In genomic region chr11:112290462-112290894, GRCh38 we compare ENCODE assay signal across 8 cellular contexts. TPM values are rescaled to one million over a fixed set of nuclear protein-coding genes. Genes with fewer than 3 reads are reported as not detected.
DNase-seq lines count a peak whose midpoint lies in the region; ATAC-seq and TF ChIP-seq lines count a peak whose summit lies in the region.

No MANE protein-coding gene starts in this region.

- H3K79me2 ChIP-seq in mammary epithelial cell (ENCODE audit: insufficient read depth, low read length), result no peaks in the 10 kb centered on the region

- no peak overlapping the region for H2AK5ac ChIP-seq in mesenchymal stem cell (ENCODE audit: low read length, severe bottlenecking)

- DNase-seq in cardiac muscle cell (ENCODE audit: low read depth in 1 of 2, low spot score in 1 of 2), result peak in 1 of 2 donors; percentile 6
- DNase-seq in left cardiac atrium, result no peak
- DNase-seq in mammary epithelial cell, result no peak
- peak; percentile 16 for DNase-seq in mesenchymal stem cell
- DNase-seq in uterus, result no peak
- no peak for DNase-seq in T-helper 9 cell

- CTCF ChIA-PET in mammary epithelial cell (lab: Charles Lee; ENCODE audit: low non-redundant PET), result no interaction called here

- H2BK12ac ChIP-seq in mesenchymal stem cell (ENCODE audit: low read length in 2 of 2), result peak overlapping the region in 1 of 2 experiments; percentile 87

- H3K9me3 ChIP-seq in cardiac muscle cell (ENCODE audit: low read depth), result no peaks in the 10 kb centered on the region
- no peaks in the 10 kb centered on the region for H3K9me3 ChIP-seq in mammary epithelial cell (replicated peaks; ENCODE audit: insufficient read depth, low read length)
- H3K9me3 ChIP-seq in mesenchymal stem cell (ENCODE audit: control insufficient read depth, low read length), result no peaks in the 10 kb centered on the region
- H3K9me3 ChIP-seq in uterus, result no peaks in the 10 kb centered on the region

- intact Hi-C loops in left cardiac atrium (cut with DNase I) (loop anchor here in 1 of 2 donors (5.0 kb wide), 1 partner anchor 162 kb away; no protein-coding TSS in a partner anchor), mammary epithelial cell (cut with micrococcal nuclease) (loop anchor here (1.0 to 10.0 kb wide), 8 partner anchors 42 to 822 kb away; no protein-coding TSS in a partner anchor), uterus (cut with DNase I; ENCODE audit: low total_unique reads) (no loop called here)

- H2BK15ac ChIP-seq in mesenchymal stem cell (ENCODE audit: low read depth, poor library complexity, severe bottlenecking), result no peak overlapping the region

- peak overlapping the region; percentile 42 for H3K4me3 ChIP-seq in cardiac muscle cell
- H3K4me3 ChIP-seq in mammary epithelial cell (replicated peaks in 1 of 3; ENCODE audit: insufficient read depth in 1 of 3, low read depth in 2 of 3, low read length in 3 of 3), result peak overlapping the region; percentile 35 to 54 (median 51)
- peak overlapping the region; percentile 69 to 88 for H3K4me3 ChIP-seq in mesenchymal stem cell (ENCODE audit: insufficient read depth in 1 of 2, low read depth in 1 of 2, low read length in 2 of 2)
- H3K4me3 ChIP-seq in uterus, result peak overlapping the region; percentile 41 to 50

- peak overlapping the region; percentile 98 for H3K4me2 ChIP-seq in mammary epithelial cell (ENCODE audit: insufficient read depth, low read depth, low read length)
- peak overlapping the region; percentile 93 for H3K4me2 ChIP-seq in mesenchymal stem cell (ENCODE audit: low read length, poor library complexity, severe bottlenecking)

- H2AFZ ChIP-seq in mammary epithelial cell (ENCODE audit: low read depth, low read length), result peak overlapping the region; percentile 99
- peak overlapping the region; percentile 43 for H2AFZ ChIP-seq in mesenchymal stem cell (ENCODE audit: low read depth, low read length)

- no peak overlapping the region for H2BK5ac ChIP-seq in mesenchymal stem cell (ENCODE audit: low read depth, low read length, poor library complexity, severe bottlenecking)

- no peaks in the 10 kb centered on the region for H3K79me1 ChIP-seq in mesenchymal stem cell (replicated peaks; ENCODE audit: low read length, poor library complexity, severe bottlenecking)

- peak overlapping the region; percentile 21 for H2BK120ac ChIP-seq in mesenchymal stem cell (ENCODE audit: low read depth, low read length)

- H3K36me3 ChIP-seq in cardiac muscle cell (no peaks in the 10 kb centered on the region), mammary epithelial cell (ENCODE audit: insufficient read depth, low read length) (no peaks in the 10 kb centered on the region), mesenchymal stem cell (ENCODE audit: control insufficient read depth in 1 of 2, insufficient read depth in 2 of 2, low read depth in 1 of 2, low read length in 2 of 2) (no peaks in the 10 kb centered on the region), uterus (no peaks in the 10 kb centered on the region)

- peak overlapping the region in 1 of 2 experiments; percentile 2 for H3K23ac ChIP-seq in mesenchymal stem cell (ENCODE audit: low read length in 2 of 2)

- peak overlapping the region in 1 of 2 experiments; percentile 76 for H3K4ac ChIP-seq in mesenchymal stem cell (ENCODE audit: low read depth in 1 of 2, low read length in 2 of 2)

- WGBS in mammary epithelial cell (ENCODE audit: low coverage, missing lambda C conversion rate), result 32% methylated on average over 6 of the region's 6 CpGs
- 15% methylated on average over 3 of the region's 6 CpGs for WGBS in mesenchymal stem cell

- H3K27ac ChIP-seq in cardiac muscle cell (no peak overlapping the region), mammary epithelial cell (ENCODE audit: insufficient read depth, low read depth, low read length) (no peak overlapping the region), mesenchymal stem cell (ENCODE audit: low read length, poor library complexity, severe bottlenecking) (no peak overlapping the region), uterus (peak overlapping the region; percentile 48 to 68)

- H3K9ac ChIP-seq in mammary epithelial cell (ENCODE audit: insufficient read depth, low read length) (no peak overlapping the region), mesenchymal stem cell (ENCODE audit: low read length) (peak overlapping the region; percentile 88)

- H4K8ac ChIP-seq in mesenchymal stem cell (ENCODE audit: low read length), result peak overlapping the region; percentile 89

- peak overlapping the region; percentile 73 for H4K91ac ChIP-seq in mesenchymal stem cell (ENCODE audit: low read length)

- BruUV-seq in mammary epithelial cell (replicated peaks; lab: Mats Ljungman, UMichigan), result TSS peak; percentile 64

- H3K4me1 ChIP-seq in cardiac muscle cell (ENCODE audit: low read depth), result peaks cover 19% of the 10 kb centered on the region
- peaks cover 18% of the 10 kb centered on the region for H3K4me1 ChIP-seq in mammary epithelial cell (ENCODE audit: insufficient read depth, low read length)
- H3K4me1 ChIP-seq in mesenchymal stem cell (ENCODE audit: control insufficient read depth, insufficient read depth, low read depth, low read length), result peaks cover 6% of the 10 kb centered on the region
- H3K4me1 ChIP-seq in uterus, result no peaks in the 10 kb centered on the region

- TF ChIP-seq CTCF in cardiac muscle cell (IDR thresholded peaks at IDR 0.05; ENCODE audit: low read depth, low read length) (no peak), mammary epithelial cell (conservative IDR thresholded peaks at IDR 0.05 in 1 of 2, IDR thresholded peaks at IDR 0.05 in 1 of 2; ENCODE audit: extremely low read depth in 1 of 2, insufficient read depth in 1 of 2, low read depth in 1 of 2, low read length in 2 of 2) (no peak), uterus (IDR thresholded peaks at IDR 0.05) (no peak)

- H3K18ac ChIP-seq in mesenchymal stem cell (ENCODE audit: low read depth in 1 of 2, low read length in 2 of 2), result peak overlapping the region; percentile 23 to 81

- peak overlapping the region in 1 of 2 experiments; percentile 73 for H3K14ac ChIP-seq in mesenchymal stem cell (ENCODE audit: low read length in 2 of 2)

- H3K27me3 ChIP-seq in cardiac muscle cell, result peaks cover 5% of the 10 kb centered on the region
- H3K27me3 ChIP-seq in mammary epithelial cell (ENCODE audit: insufficient read depth, low read length), result no peaks in the 10 kb centered on the region
- peaks cover 0 to 11% of the 10 kb centered on the region in 2 experiments for H3K27me3 ChIP-seq in mesenchymal stem cell (ENCODE audit: control insufficient read depth in 1 of 2, insufficient read depth in 1 of 2, low read length in 2 of 2)
- no peaks in the 10 kb centered on the region for H3K27me3 ChIP-seq in uterus

- dilution Hi-C loops in mammary epithelial cell (cut with HindIII; ENCODE audit: low sequenced_read_pairs), result no loop called here

- in situ Hi-C loops in mammary epithelial cell (cut with MboI; ENCODE audit: low sequenced_read_pairs in 2 of 2), result loop anchor here in 1 of 2 donors (25.0 kb wide), 2 partner anchors 497 to 997 kb away; no protein-coding TSS in a partner anchor

- ATAC-seq in left cardiac atrium (no peak), GM18868 (IDR thresholded peaks at IDR 0.05; ENCODE audit: unreplicated experiment) (no peak), HG02623 (IDR thresholded peaks at IDR 0.05; ENCODE audit: unreplicated experiment) (no peak)

- no peak for TF ChIP-seq POLR2A in uterus (IDR thresholded peaks at IDR 0.05)

- H4K20me1 ChIP-seq in mammary epithelial cell (ENCODE audit: insufficient read depth, low read length), result no peaks in the 10 kb centered on the region

RNA-seq across cellular contexts. Expression of gene PLET1, which starts 29.8 kb away (rescaled TPM):
- total RNA-seq in cardiac muscle cell (not detected in 2 replicates), left cardiac atrium (not detected), mammary epithelial cell (not detected), uterus (not detected)
- polyA plus RNA-seq in cardiac muscle cell (0.14 TPM in 1 of 2 replicates, not detected in the other), mammary epithelial cell (not detected)
- not detected for polyA minus RNA-seq in mammary epithelial cell
- polyA plus RNA-seq in mesenchymal stem cell (2013, experiment 1 of 2), result not detected
- not detected for polyA plus RNA-seq in mesenchymal stem cell (2013, experiment 2 of 2)

Comparison
In these comparisons a context has a peak if more than half of its experiments do, and no peak if none do; other contexts are left out.
1. H3K27ac ChIP-seq: peak in uterus (2 of 2); none in cardiac muscle cell (single experiment), mammary epithelial cell (single experiment) and mesenchymal stem cell (single experiment).
2. Peak in every context shown above with its lines, with median percentiles within 50 percentile points of each other: H3K4me3 ChIP-seq.